Comparison of ENCODE assay signal across 1 cellular context in the genomic region with DNA sequence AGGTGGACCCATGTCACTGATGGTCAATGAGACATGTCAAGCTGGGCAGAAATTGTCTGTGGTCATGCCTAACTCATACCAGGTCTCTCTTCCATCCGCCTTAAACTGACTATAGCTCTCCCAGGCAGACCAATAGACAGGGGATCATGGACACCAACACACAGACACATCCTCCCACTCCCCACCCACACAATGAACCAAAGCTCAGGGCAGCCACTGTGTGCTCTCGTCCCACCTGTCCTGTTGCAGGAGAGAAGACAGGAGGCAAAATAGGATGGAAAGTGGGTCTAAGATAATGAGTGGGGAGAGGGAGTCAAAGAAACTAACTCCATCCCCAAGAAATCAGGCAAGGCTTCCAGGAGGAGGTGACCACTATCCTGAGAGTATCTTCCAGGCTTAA.
TF ChIP-seq lines count a peak whose summit lies in the region.

No MANE protein-coding gene starts in this region.

TF ChIP-seq in H1, 55 proteins besides CTCF, POLR2A, EP300 and RAD21:
- TF ChIP-seq CTBP2 (IDR thresholded peaks at IDR 0.05; ENCODE audit: borderline replicate concordance, insufficient read depth, insufficient read length, low read length) (no peak), EGR1 (IDR thresholded peaks at IDR 0.05; ENCODE audit: borderline replicate concordance, low read depth, low read length) (no peak), TBP (IDR thresholded peaks at IDR 0.05; ENCODE audit: low read depth, low read length) (no peak), CBX5 (IDR thresholded peaks at IDR 0.05; ENCODE audit: low read depth, low read length) (no peak), CHD2 (IDR thresholded peaks at IDR 0.05; ENCODE audit: low read length) (no peak), POLR2AphosphoS5 (IDR thresholded peaks at IDR 0.05; ENCODE audit: low read depth, low read length) (no peak), SP4 (IDR thresholded peaks at IDR 0.05; ENCODE audit: low read length) (no peak)
- TF ChIP-seq, protein P1, sequence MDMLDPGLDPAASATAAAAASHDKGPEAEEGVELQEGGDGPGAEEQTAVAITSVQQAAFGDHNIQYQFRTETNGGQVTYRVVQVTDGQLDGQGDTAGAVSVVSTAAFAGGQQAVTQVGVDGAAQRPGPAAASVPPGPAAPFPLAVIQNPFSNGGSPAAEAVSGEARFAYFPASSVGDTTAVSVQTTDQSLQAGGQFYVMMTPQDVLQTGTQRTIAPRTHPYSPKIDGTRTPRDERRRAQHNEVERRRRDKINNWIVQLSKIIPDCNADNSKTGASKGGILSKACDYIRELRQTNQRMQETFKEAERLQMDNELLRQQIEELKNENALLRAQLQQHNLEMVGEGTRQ (IDR thresholded peaks at IDR 0.05; ENCODE audit: low read length), result no peak
